ENCODE assay signal across 1 cellular context in genomic region chr7:148847815-148848726, GRCh38.
TF ChIP-seq lines count a peak whose summit lies in the region.

No MANE protein-coding gene starts in this region.

TF ChIP-seq in GM23338, 12 proteins besides CTCF, POLR2A, EP300 and RAD21:
- TF ChIP-seq REST (IDR thresholded peaks at IDR 0.05; ENCODE audit: unreplicated experiment), result no peak
- TF ChIP-seq ZNF462 (CRISPR knock-in tag; IDR thresholded peaks at IDR 0.05), result no peak
- no peak for TF ChIP-seq ZNF114 (CRISPR knock-in tag; IDR thresholded peaks at IDR 0.05)
- TF ChIP-seq JUNB (IDR thresholded peaks at IDR 0.05; ENCODE audit: unreplicated experiment), result no peak
- no peak for TF ChIP-seq EZH2phosphoT487 (IDR thresholded peaks at IDR 0.05; ENCODE audit: unreplicated experiment)
- TF ChIP-seq STAT1 (IDR thresholded peaks at IDR 0.05; ENCODE audit: unreplicated experiment), result no peak
- no peak for TF ChIP-seq CREB1 (CRISPR knock-in tag; IDR thresholded peaks at IDR 0.05; ENCODE audit: low read depth)
- TF ChIP-seq ETS1 (IDR thresholded peaks at IDR 0.05), result no peak
- TF ChIP-seq NANOG (IDR thresholded peaks at IDR 0.05; ENCODE audit: borderline replicate concordance), result no peak
- no peak for TF ChIP-seq ZNF331 (CRISPR knock-in tag; IDR thresholded peaks at IDR 0.05; ENCODE audit: low read depth)
- no peak for TF ChIP-seq EZH2 (IDR thresholded peaks at IDR 0.05; ENCODE audit: low read depth, unreplicated experiment)
- TF ChIP-seq POLR2AphosphoS5 (IDR thresholded peaks at IDR 0.05; ENCODE audit: low read depth), result no peak
